Comparison of ENCODE assay signal across 9 cellular contexts in genomic region chr4:6563935-6564645, GRCh38. TPM values are rescaled to one million over a fixed set of nuclear protein-coding genes. Genes with fewer than 3 reads are reported as not detected.
A peak's percentile ranks its signal among the peaks of the same experiment; 100 is the strongest.
DNase-seq lines count a peak whose midpoint lies in the region; ATAC-seq and TF ChIP-seq lines count a peak whose summit lies in the region.
"Had no signal": no experiment of that assay in that cellular context is flagged by ENCODE, and none has a peak within 500 bp of the region (broad histone marks: within the 10 kb centered on the region; RNA-seq: fewer than 3 reads in every experiment).

No MANE protein-coding gene starts in this region.

- H3K27me3 ChIP-seq in body of pancreas, result peaks cover 0 to 10% of the 10 kb centered on the region in 2 donors
- H3K27me3 ChIP-seq: BLaER1 treated with 17β-estradiol and CSF1 and Interleukin-3, amounts not matched to agents 10 nM and 100 nM had no signal

- H3K9me3 ChIP-seq in body of pancreas, result no peaks in the 10 kb centered on the region

- ATAC-seq in Right ventricle myocardium superior (ENCODE audit: poor library complexity), result no peak
- peak; percentile 6 for ATAC-seq in left colon
- ATAC-seq in body of pancreas, result no peak
- ATAC-seq in HG03342 (IDR thresholded peaks at IDR 0.05; ENCODE audit: unreplicated experiment), result no peak

- H3K4me1 ChIP-seq in urinary bladder (ENCODE audit: insufficient read depth) (no peaks in the 10 kb centered on the region), body of pancreas (peaks cover 14% of the 10 kb centered on the region)

- H3K4me3 ChIP-seq in cardiac fibroblast (replicated peaks in 1 of 2; ENCODE audit: low read depth in 2 of 2, low read length in 2 of 2) (peak overlapping the region; percentile 13 to 30), urinary bladder (ENCODE audit: low read depth, low read length) (peak overlapping the region; percentile 46), body of pancreas (no peak overlapping the region)
- H3K4me3 ChIP-seq: BLaER1 treated with 17β-estradiol and CSF1 and Interleukin-3, amounts not matched to agents 10 nM and 100 nM had no signal

- TF ChIP-seq CTCF in cardiac fibroblast (IDR thresholded peaks at IDR 0.05; ENCODE audit: low read depth, low read length) (no peak), body of pancreas (IDR thresholded peaks at IDR 0.05) (no peak)

- no peak for TF ChIP-seq POLR2A in body of pancreas (IDR thresholded peaks at IDR 0.05)

- no peaks in the 10 kb centered on the region for H3K36me3 ChIP-seq in urinary bladder (ENCODE audit: insufficient read depth)
- H3K36me3 ChIP-seq in body of pancreas (replicated peaks in 1 of 2; ENCODE audit: insufficient read depth in 1 of 2, low read depth in 2 of 2), result no peaks in the 10 kb centered on the region
- H3K36me3 ChIP-seq: BLaER1 treated with 17β-estradiol and CSF1 and Interleukin-3, amounts not matched to agents 10 nM and 100 nM had no signal

- 7% methylated on average over 66 of the region's 66 CpGs for WGBS in urinary bladder
- 5 to 34% methylated on average over 5 to 57 of the region's 66 CpGs for WGBS in body of pancreas, 2 donors

- H3K27ac ChIP-seq in urinary bladder (ENCODE audit: low read depth), result no peak overlapping the region
- no peak overlapping the region for H3K27ac ChIP-seq in body of pancreas
- H3K27ac ChIP-seq: BLaER1 treated with 17β-estradiol and CSF1 and Interleukin-3, amounts not matched to agents 10 nM and 100 nM had no signal

- intact Hi-C loops in Right ventricle myocardium superior (cut with DNase I) (no loop called here), cardiac septum (cut with DNase I) (no loop called here), left colon (cut with DNase I, micrococcal nuclease) (no loop called here), body of pancreas (cut with DNase I) (no loop called here)

- DNase-seq in Right ventricle myocardium superior (peak; percentile 37), cardiac septum (ENCODE audit: low spot score) (no peak), cardiac fibroblast (ENCODE audit: low read depth in 2 of 2) (no peak), left colon (no peak), body of pancreas (no peak)
- no peak for DNase-seq in stimulated activated CD4-positive, alpha-beta T cell treated with anti-CD3 and anti-CD28 coated beads, Interleukin-2, amount 100 ng/mL, for 24 hours

RNA-seq across cellular contexts. Expression of gene MAN2B2, which starts 10.9 kb away (rescaled TPM):
- 17.3 TPM for total RNA-seq in Right ventricle myocardium superior
- total RNA-seq in cardiac septum, result 18.6 TPM
- total RNA-seq in left colon, result 10 to 100 TPM; 33.5 to 40.3 TPM
- total RNA-seq in urinary bladder, result 11.1 TPM
- polyA plus RNA-seq in urinary bladder, result 37.7 TPM
- 10 to 100 TPM; 22.4 to 28.3 TPM for total RNA-seq in body of pancreas

Comparison
In these comparisons a context has a peak if more than half of its experiments do, and no peak if none do; other contexts are left out.
1. H3K4me3 ChIP-seq: peak in cardiac fibroblast (2 of 2) and urinary bladder (single experiment); none in body of pancreas (0 of 2).